9 cellular contexts compared by ENCODE assay signal in the genomic region with DNA sequence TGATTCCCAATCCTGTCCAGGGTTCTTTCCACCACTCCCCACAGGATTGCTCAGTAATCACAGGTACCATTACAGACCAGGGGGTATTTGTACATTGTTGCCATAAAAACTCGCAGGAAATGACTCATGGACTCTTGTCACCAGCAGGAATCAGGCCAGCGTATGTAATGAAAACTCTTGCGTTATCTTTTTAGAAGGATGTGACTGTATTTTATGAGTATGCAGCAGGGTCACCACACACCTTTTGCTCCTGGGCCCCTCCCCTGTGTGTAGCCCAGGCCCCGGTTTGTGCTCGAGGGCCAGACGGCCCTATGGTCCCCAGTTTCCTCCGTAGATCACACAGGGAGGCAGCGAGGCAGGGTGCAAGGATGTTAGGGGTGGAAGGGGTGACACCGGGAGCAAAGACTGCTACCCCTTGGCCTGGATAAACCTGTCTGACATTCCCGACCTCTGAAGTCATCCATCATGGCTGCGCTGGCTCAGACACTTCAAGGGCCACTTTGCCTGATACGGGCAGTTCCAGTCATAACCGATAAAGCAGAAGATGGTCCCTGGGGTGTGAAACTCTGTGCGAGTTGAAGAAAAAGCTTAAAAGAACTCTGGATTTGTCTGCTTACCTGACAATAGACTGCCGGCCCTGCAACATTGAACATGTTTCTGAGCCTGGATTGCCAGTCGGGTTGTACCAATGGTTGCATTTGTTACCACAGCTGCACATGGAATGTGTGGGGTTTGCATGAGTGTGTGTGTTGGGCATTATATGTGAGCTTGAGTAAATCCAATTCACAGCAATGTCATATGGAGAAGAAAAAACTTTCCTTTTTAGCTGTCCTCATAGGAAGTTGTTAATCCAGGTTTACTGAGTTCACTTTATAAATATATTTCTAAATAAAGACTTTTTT. TPM values are rescaled to one million over a fixed set of nuclear protein-coding genes. Genes with fewer than 3 reads are reported as not detected.
A peak's percentile ranks its signal among the peaks of the same experiment; 100 is the strongest.
DNase-seq lines count a peak whose midpoint lies in the region; ATAC-seq, FAIRE-seq and TF ChIP-seq lines count a peak whose summit lies in the region.
"Had no signal": no experiment of that assay in that cellular context is flagged by ENCODE, and none has a peak within 500 bp of the region (broad histone marks: within the 10 kb centered on the region; RNA-seq: fewer than 3 reads in every experiment).

No MANE protein-coding gene starts in this region.

- H3K27ac ChIP-seq in astrocyte (ENCODE audit: low read depth, low read length) (peak overlapping the region; percentile 99), lung (ENCODE audit: low read depth in 1 of 2, low read length in 1 of 2) (peak overlapping the region; percentile 87 to 97)
- H3K27ac ChIP-seq: HL-60 had no signal

- H3K9me3 ChIP-seq in astrocyte (ENCODE audit: insufficient read depth, low read depth, low read length) (no peaks in the 10 kb centered on the region), lung (ENCODE audit: control insufficient read depth in 2 of 2, insufficient read depth in 1 of 2, low read length in 1 of 2) (peaks cover 0 to 2% of the 10 kb centered on the region in 2 donors)

- peaks cover 73% of the 10 kb centered on the region for H3K79me2 ChIP-seq in astrocyte (ENCODE audit: insufficient read depth, low read length)

- H3K4me1 ChIP-seq in astrocyte (ENCODE audit: insufficient read depth, low read length) (peaks cover 66% of the 10 kb centered on the region), lung (ENCODE audit: control insufficient read depth in 2 of 2, insufficient read depth in 2 of 2, low read length in 2 of 2) (peaks cover 11 to 30% of the 10 kb centered on the region in 2 donors)

- H3K36me3 Mint-ChIP-seq in astrocyte (ENCODE audit: low read depth, unreplicated experiment) (peaks cover 33% of the 10 kb centered on the region), glutamatergic neuron (ENCODE audit: unreplicated experiment) (no peaks in the 10 kb centered on the region)

- H4K20me1 ChIP-seq in astrocyte (ENCODE audit: insufficient read depth, low read length), result no peaks in the 10 kb centered on the region

- WGBS in lung, 2 donors, result 55 to 69% methylated on average over 16 of the region's 16 CpGs

- DNase-seq in DMS53 (lab: John Stamatoyannopoulos, UW) (peak; percentile 93), NB4 (ENCODE audit: low read depth) (peak; percentile 78), astrocyte (ENCODE audit: low read depth) (peak; percentile 96), lung (ENCODE audit: low spot score) (peak; percentile 72), glutamatergic neuron (no peak), epidermal melanocyte (ENCODE audit: insufficient read length, low spot score) (no peak), putamen (ENCODE audit: low spot score) (no peak)

- no peak overlapping the region for H3K4me3 ChIP-seq in NB4 (ENCODE audit: low read depth, low read length)
- H3K4me3 ChIP-seq in astrocyte (ENCODE audit: insufficient read depth, low read depth, low read length), result no peak overlapping the region
- H3K4me3 ChIP-seq in lung, result no peak overlapping the region

- ATAC-seq in lung (ENCODE audit: insufficient read depth, low FRiP score) (peak; percentile 76), GM21786 (IDR thresholded peaks at IDR 0.05; ENCODE audit: unreplicated experiment) (no peak)

- no peaks in the 10 kb centered on the region for H3K9me3 Mint-ChIP-seq in astrocyte (ENCODE audit: unreplicated experiment)
- no peaks in the 10 kb centered on the region for H3K9me3 Mint-ChIP-seq in glutamatergic neuron (ENCODE audit: unreplicated experiment)

- no peak overlapping the region for H2AFZ ChIP-seq in astrocyte (ENCODE audit: low read depth, low read length)

- H3K36me3 ChIP-seq in astrocyte (ENCODE audit: insufficient read depth, low read length), result peaks cover 58% of the 10 kb centered on the region
- peaks cover 4 to 8% of the 10 kb centered on the region in 2 donors for H3K36me3 ChIP-seq in lung (ENCODE audit: control insufficient read depth in 2 of 2, insufficient read depth in 2 of 2, low read length in 2 of 2)

- H3K27me3 ChIP-seq in astrocyte (ENCODE audit: insufficient read depth, low read length), result no peaks in the 10 kb centered on the region
- no peaks in the 10 kb centered on the region for H3K27me3 ChIP-seq in lung (ENCODE audit: control insufficient read depth, insufficient read depth)

- no peak for TF ChIP-seq POLR2A in NB4 (IDR thresholded peaks at IDR 0.05; ENCODE audit: extremely low read depth, insufficient read length)

- peak overlapping the region; percentile 84 for H3K9ac ChIP-seq in astrocyte (ENCODE audit: low read length)

- H3K27me3 Mint-ChIP-seq in astrocyte (ENCODE audit: low read depth, unreplicated experiment) (no peaks in the 10 kb centered on the region), glutamatergic neuron (ENCODE audit: unreplicated experiment) (peaks cover 3% of the 10 kb centered on the region)

- H3K4me1 Mint-ChIP-seq in astrocyte (ENCODE audit: low read depth, unreplicated experiment) (peaks cover 65% of the 10 kb centered on the region), glutamatergic neuron (ENCODE audit: low read depth, unreplicated experiment) (peaks cover 1% of the 10 kb centered on the region)

- H3K4me3 Mint-ChIP-seq in astrocyte (ENCODE audit: unreplicated experiment), result peak overlapping the region; percentile 34
- no peak overlapping the region for H3K4me3 Mint-ChIP-seq in glutamatergic neuron (ENCODE audit: unreplicated experiment)

- TF ChIP-seq CTCF in NB4 (IDR thresholded peaks at IDR 0.05; ENCODE audit: low read depth, low read length), result no peak
- no peak for TF ChIP-seq CTCF in astrocyte (IDR thresholded peaks at IDR 0.05; ENCODE audit: insufficient read depth, low read depth, low read length)
- no peak for TF ChIP-seq CTCF in lung (IDR thresholded peaks at IDR 0.05; ENCODE audit: control extremely low read depth, extremely low read depth)
- TF ChIP-seq CTCF in glutamatergic neuron (IDR thresholded peaks at IDR 0.05; ENCODE audit: partially characterized antibody, unreplicated experiment), result no peak

- H3K27ac Mint-ChIP-seq in astrocyte (ENCODE audit: unreplicated experiment) (peak overlapping the region; percentile 98), glutamatergic neuron (ENCODE audit: unreplicated experiment) (no peak overlapping the region)

- FAIRE-seq in astrocyte (lab: Jason Lieb, UNC), result peak; percentile 75

- H3K4me2 ChIP-seq in astrocyte (ENCODE audit: low read length), result peak overlapping the region; percentile 46

RNA-seq across cellular contexts. Expression of gene MICAL2, which starts 57.0 kb away (rescaled TPM):
- total RNA-seq in astrocyte (357 and 471 TPM in 2 replicates), lung (100 to 1,000 TPM; 124 to 218 TPM), glutamatergic neuron (ENCODE audit: unreplicated experiment) (4.4 TPM)
- polyA plus RNA-seq in lung, result 10 to 100 TPM; 38.2 to 75.3 TPM

Comparison
In these comparisons a context has a peak if more than half of its experiments do, and no peak if none do; other contexts are left out.
1. DNase-seq: peak in DMS53 (single experiment), NB4 (single experiment), astrocyte (single experiment) and lung (single experiment); none in glutamatergic neuron (single experiment), epidermal melanocyte (single experiment) and putamen (single experiment).
2. RNA of gene MICAL2, which starts 57.0 kb away (total RNA-seq): 357 to 471 TPM in astrocyte and 124 to 218 TPM in lung; 4.4 TPM in glutamatergic neuron (single experiment); every median in the first group is over 10 times any median in the second.